In genomic region chr5:53878015-53878414, GRCh38 we compare ENCODE assay signal across 2 cellular contexts.
TF ChIP-seq lines count a peak whose summit lies in the region.

No MANE protein-coding gene starts in this region.

TF ChIP-seq in IMR-90, 13 proteins besides CTCF, POLR2A, EP300 and RAD21:
- no peak for TF ChIP-seq FOS (IDR thresholded peaks at IDR 0.05; ENCODE audit: low read depth, low read length)

TF ChIP-seq in HepG2, 621 proteins besides CTCF, POLR2A, EP300 and RAD21:
- TF ChIP-seq ZNF546 (CRISPR knock-in tag; conservative IDR thresholded peaks at IDR 0.05) (no peak), PITX1 (CRISPR knock-in tag; IDR thresholded peaks at IDR 0.05) (no peak), U2AF1 (optimal IDR thresholded peaks at IDR 0.05; ENCODE audit: low read depth, low read length) (no peak), ZNF124 (CRISPR knock-in tag; IDR thresholded peaks at IDR 0.05) (no peak), FOXK2 (IDR thresholded peaks at IDR 0.05) (no peak)
